ENCODE assay signal across 28 cellular contexts in the genomic region with DNA sequence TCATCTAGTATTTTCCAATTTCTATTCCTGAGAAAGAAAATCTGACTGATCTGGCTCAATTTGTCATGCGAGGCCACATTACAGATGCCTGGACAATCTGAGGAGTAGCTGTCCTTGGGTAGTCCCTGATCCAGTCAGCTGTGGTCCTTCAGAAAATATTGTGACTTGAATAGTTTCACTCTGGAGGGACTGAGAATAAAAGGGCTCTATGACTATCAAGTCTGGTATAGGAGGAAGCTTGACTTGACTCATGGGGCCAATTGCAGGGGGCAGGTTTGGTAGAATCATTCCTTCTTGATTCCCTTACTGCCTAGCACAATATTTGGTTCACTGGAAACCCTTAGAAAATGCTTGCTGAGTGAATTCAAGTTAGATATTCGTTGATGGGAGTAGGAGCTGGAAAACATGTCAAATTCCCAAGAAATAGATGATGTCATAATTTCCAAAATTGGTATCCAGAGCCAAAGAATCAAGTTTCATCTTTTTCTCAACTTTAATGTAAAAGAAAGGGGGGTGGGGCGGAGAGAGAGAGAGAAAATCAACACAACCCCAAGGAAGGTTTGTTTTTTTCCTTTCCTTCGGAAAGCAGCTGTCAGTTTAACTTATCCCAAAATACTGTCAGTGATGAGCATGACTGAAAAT. TPM values are rescaled to one million over a fixed set of nuclear protein-coding genes. Genes with fewer than 3 reads are reported as not detected.
DNase-seq lines count a peak whose midpoint lies in the region; ATAC-seq, FAIRE-seq and TF ChIP-seq lines count a peak whose summit lies in the region.
"Had no signal": no experiment of that assay in that cellular context is flagged by ENCODE, and none has a peak within 500 bp of the region (broad histone marks: within the 10 kb centered on the region; RNA-seq: fewer than 3 reads in every experiment).

No MANE protein-coding gene starts in this region.

- BruUV-seq in K562 (replicated peaks; lab: Mats Ljungman, UMichigan) = no TSS peak

- peak; percentile 45 for DNase-seq in activated CD4-positive, alpha-beta T cell treated with anti-CD3 and anti-CD28 coated beads for 36 hours
- DNase-seq in activated CD4-positive, alpha-beta T cell treated with anti-CD3 and anti-CD28 coated beads for 4 hours = no peak
- DNase-seq in stimulated activated CD4-positive, alpha-beta T cell treated with anti-CD3 and anti-CD28 coated beads, Interleukin-1b, Interleukin-23, amount 100 ng/mL, for 48 hours = peak; percentile 36
- no peak for DNase-seq in stimulated activated CD4-positive, alpha-beta T cell treated with anti-CD3 and anti-CD28 coated beads, Interleukin-4, amount 100 ng/mL, for 1 hour
- DNase-seq in K562 (ENCODE audit: extremely low read depth in 1 of 4, low spot score in 3 of 4) (no peak), NCI-H1092 (lab: John Stamatoyannopoulos, UW) (no peak), KBM-7 (no peak)
- DNase-seq in stimulated activated naive CD8-positive, alpha-beta T cell treated with anti-CD3 and anti-CD28 coated beads, Interleukin-15, amount 100 ng/mL, for 72 hours = no peak
- DNase-seq: CD4-positive, alpha-beta T cell; DMS 273 treated with DMSO at 0.1 percent for 48 hours; dorsolateral prefrontal cortex; GDM1; Kasumi-1; lower lobe of right lung; mucosa of descending colon; NCI-H1694 treated with DMSO at 0.1 percent for 48 hours; NCI-H2171 treated with DMSO at 0.1 percent for 48 hours; NCI-H524 treated with DMSO at 0.1 percent for 48 hours; nephron progenitor cell; ovary; Peyer's patch; spleen; substantia nigra; T-cell; upper lobe of right lung had no signal

- H3K36me3 Mint-ChIP-seq in activated CD4-positive, alpha-beta T cell treated with anti-CD3 and anti-CD28 coated beads for 36 hours (ENCODE audit: low read depth) = no peaks in the 10 kb centered on the region
- H3K36me3 Mint-ChIP-seq: T-cell had no signal

- no peak for FAIRE-seq in K562 (lab: Jason Lieb, UNC)
- FAIRE-seq: H1 had no signal

- CTCF ChIA-PET in activated CD4-positive, alpha-beta T cell treated with anti-CD3 and anti-CD28 coated beads for 36 hours (lab: Charles Lee) = interaction anchor here (0.6 to 1.5 kb wide), 2 partner anchors 10 to 127 kb away, joined by 3 to 5 read pairs; no protein-coding TSS in a partner anchor
- CTCF ChIA-PET in K562 (lab: Yijun Ruan, JAX; ENCODE audit: low intra/inter-chr PET ratio) = interaction anchor here (0.5 kb wide), 1 partner anchor 10 kb away, joined by 3 read pairs; no protein-coding TSS in a partner anchor

- H3K4me3 ChIP-seq in K562 = no peak overlapping the region
- H3K4me3 ChIP-seq: dorsolateral prefrontal cortex, lower lobe of right lung, mucosa of descending colon, ovary, Peyer's patch, spleen, upper lobe of right lung had no signal

- peak; percentile 88 for ATAC-seq in activated CD4-positive, alpha-beta T cell treated with anti-CD3 and anti-CD28 coated beads for 36 hours
- ATAC-seq in K562 = no peak
- peak; percentile 67 for ATAC-seq in stimulated activated naive CD8-positive, alpha-beta T cell treated with anti-CD3 and anti-CD28 coated beads, Interleukin-15, amount 100 ng/mL, for 72 hours
- ATAC-seq: lower lobe of right lung, mucosa of descending colon, T-cell, upper lobe of right lung had no signal

- no peaks in the 10 kb centered on the region for H3K9me1 ChIP-seq in K562 (ENCODE audit: control insufficient read depth, insufficient read depth, low read length)

- POLR2A ChIA-PET in activated CD4-positive, alpha-beta T cell treated with anti-CD3 and anti-CD28 coated beads for 36 hours (lab: Charles Lee) = no interaction called here
- POLR2A ChIA-PET in K562 (lab: Yijun Ruan, JAX) = interaction anchor here (0.7 kb wide), 1 partner anchor 143 kb away, joined by 3 read pairs; no protein-coding TSS in a partner anchor

- TF ChIP-seq EP300 in K562 (IDR thresholded peaks at IDR 0.05; ENCODE audit: low read length) = no peak

- H3K4me2 ChIP-seq in K562 (ENCODE audit: insufficient read depth, low read length) = no peak overlapping the region

- H4K20me1 ChIP-seq in K562 (replicated peaks; ENCODE audit: control insufficient read depth, insufficient read depth, low read length) = no peaks in the 10 kb centered on the region

- H3K36me3 ChIP-seq in K562 (ENCODE audit: control insufficient read depth, insufficient read depth, low read length) = no peaks in the 10 kb centered on the region
- H3K36me3 ChIP-seq: lower lobe of right lung, ovary, Peyer's patch, spleen, upper lobe of right lung had no signal

- 0% methylated on average over 4 of the region's 4 CpGs for WGBS in K562 (ENCODE audit: insufficient coverage, low coverage, missing lambda C conversion rate)

- H3K4me3 Mint-ChIP-seq in activated CD4-positive, alpha-beta T cell treated with anti-CD3 and anti-CD28 coated beads for 36 hours = no peak overlapping the region
- no peak overlapping the region for H3K4me3 Mint-ChIP-seq in stimulated activated naive CD8-positive, alpha-beta T cell treated with anti-CD3 and anti-CD28 coated beads, Interleukin-15, amount 100 ng/mL, for 72 hours
- H3K4me3 Mint-ChIP-seq: activated naive CD4-positive, alpha-beta T cell treated with anti-CD3 and anti-CD28 coated beads, Interleukin-2, amount 50 U/mL, for 24 hours; CD4-positive, alpha-beta T cell; nephron progenitor cell; T-cell had no signal

- H3K79me2 ChIP-seq in K562 (ENCODE audit: control insufficient read depth, insufficient read depth, low read length) = no peaks in the 10 kb centered on the region

- no peaks in the 10 kb centered on the region for H3K9me3 ChIP-seq in K562 (replicated peaks; ENCODE audit: control insufficient read depth, insufficient read depth, low read depth, low read length)
- H3K9me3 ChIP-seq: lower lobe of right lung, mucosa of descending colon, ovary, Peyer's patch, upper lobe of right lung had no signal

- TF ChIP-seq POLR2A in K562 (conservative IDR thresholded peaks at IDR 0.05) = no peak

- peak overlapping the region; percentile 44 for H3K27ac Mint-ChIP-seq in activated CD4-positive, alpha-beta T cell treated with anti-CD3 and anti-CD28 coated beads for 36 hours
- no peak overlapping the region for H3K27ac Mint-ChIP-seq in stimulated activated naive CD8-positive, alpha-beta T cell treated with anti-CD3 and anti-CD28 coated beads, Interleukin-15, amount 100 ng/mL, for 72 hours
- H3K27ac Mint-ChIP-seq: activated naive CD4-positive, alpha-beta T cell treated with anti-CD3 and anti-CD28 coated beads, Interleukin-2, amount 50 U/mL, for 24 hours; CD4-positive, alpha-beta T cell; nephron progenitor cell; T-cell had no signal

- H3K27me3 Mint-ChIP-seq in activated CD4-positive, alpha-beta T cell treated with anti-CD3 and anti-CD28 coated beads for 36 hours = peaks cover 2% of the 10 kb centered on the region
- H3K27me3 Mint-ChIP-seq in stimulated activated naive CD8-positive, alpha-beta T cell treated with anti-CD3 and anti-CD28 coated beads, Interleukin-15, amount 100 ng/mL, for 72 hours = peaks cover 8% of the 10 kb centered on the region

- no peak overlapping the region for H3K9ac ChIP-seq in K562 (ENCODE audit: insufficient read depth in 1 of 2, low read depth in 2 of 2, low read length in 2 of 2)

- peaks cover 13% of the 10 kb centered on the region for H3K4me1 Mint-ChIP-seq in activated CD4-positive, alpha-beta T cell treated with anti-CD3 and anti-CD28 coated beads for 36 hours
- peaks cover 12% of the 10 kb centered on the region for H3K4me1 Mint-ChIP-seq in stimulated activated naive CD8-positive, alpha-beta T cell treated with anti-CD3 and anti-CD28 coated beads, Interleukin-15, amount 100 ng/mL, for 72 hours
- H3K4me1 Mint-ChIP-seq: activated naive CD4-positive, alpha-beta T cell treated with anti-CD3 and anti-CD28 coated beads, Interleukin-2, amount 50 U/mL, for 24 hours; T-cell had no signal

- intact Hi-C loops in activated CD4-positive, alpha-beta T cell treated with anti-CD3 and anti-CD28 coated beads for 36 hours (cut with DNase I, micrococcal nuclease) = loop anchor here (1.0 to 5.0 kb wide), 2 partner anchors 48 to 52 kb away; a partner anchor contains a TSS
- intact Hi-C loops in K562 (cut with micrococcal nuclease) = no loop called here

- no peak overlapping the region for H2AFZ ChIP-seq in K562 (ENCODE audit: low read depth, low read length)

- H3K27me3 ChIP-seq in K562 (ENCODE audit: control insufficient read depth in 2 of 2, insufficient read depth in 2 of 2, low read length in 2 of 2) = no peaks in the 10 kb centered on the region
- H3K27me3 ChIP-seq: dorsolateral prefrontal cortex, ovary, Peyer's patch, spleen had no signal

- no peak for TF ChIP-seq CTCF in K562 (IDR thresholded peaks at IDR 0.05 in 2 of 3, conservative IDR thresholded peaks at IDR 0.05 in 1 of 3; ENCODE audit: insufficient read depth in 2 of 3, low read depth in 1 of 3, low read length in 3 of 3)

- H3K4me1 ChIP-seq in K562 (replicated peaks in 1 of 2; ENCODE audit: control insufficient read depth in 2 of 2, insufficient read depth in 2 of 2, low read length in 2 of 2) = no peaks in the 10 kb centered on the region
- H3K4me1 ChIP-seq: lower lobe of right lung, Peyer's patch, spleen, upper lobe of right lung had no signal

- no peaks in the 10 kb centered on the region for H3K9me3 Mint-ChIP-seq in activated CD4-positive, alpha-beta T cell treated with anti-CD3 and anti-CD28 coated beads for 36 hours (ENCODE audit: low read depth)
- H3K9me3 Mint-ChIP-seq in stimulated activated naive CD8-positive, alpha-beta T cell treated with anti-CD3 and anti-CD28 coated beads, Interleukin-15, amount 100 ng/mL, for 72 hours = no peaks in the 10 kb centered on the region
- H3K9me3 Mint-ChIP-seq: activated naive CD4-positive, alpha-beta T cell treated with anti-CD3 and anti-CD28 coated beads, Interleukin-2, amount 50 U/mL, for 24 hours; CD4-positive, alpha-beta T cell; nephron progenitor cell; T-cell had no signal

- in situ Hi-C loops in K562 (cut with MboI) (no loop called here), KBM-7 (cut with MboI; ENCODE audit: low pct_unique_long_range_greater_than_20kb, low sequenced_read_pairs) (no loop called here)

- H3K27ac ChIP-seq in K562 (ENCODE audit: extremely low read depth, low read depth, low read length) = no peak overlapping the region
- H3K27ac ChIP-seq: 22Rv1, dorsolateral prefrontal cortex, lower lobe of right lung, ovary, Peyer's patch, spleen, upper lobe of right lung had no signal

- TF ChIP-seq RAD21 in K562 (CRISPR knock-in tag; conservative IDR thresholded peaks at IDR 0.05 in 1 of 2, IDR thresholded peaks at IDR 0.05 in 1 of 2) = no peak

RNA-seq across cellular contexts. Expression of a gene that starts 32.4 kb away (rescaled TPM):
- 10 to 100 TPM; 32.8 to 35.2 TPM for total RNA-seq in activated CD4-positive, alpha-beta T cell treated with anti-CD3 and anti-CD28 coated beads for 36 hours
- total RNA-seq in K562 (2011; cell fraction: chromatin; rRNA removed; ENCODE audit: low replicate concordance) = 17.6 and 36.6 TPM in 2 replicates
- 6.5 and 9.5 TPM in 2 replicates for total RNA-seq in K562 (2011; cell fraction: nucleolus; rRNA removed)
- 21.1 and 37.1 TPM in 2 replicates for total RNA-seq in K562 (2011; cell fraction: nucleoplasm; rRNA removed)
- 14.7 and 16.9 TPM in 2 replicates for total RNA-seq in K562 (2014; rRNA removed)
- 25.1 and 29.3 TPM in 2 replicates for total RNA-seq in K562 (2014; rRNA removed; fragmentation: Illumina TruSeq; extraction: Trizol)
- total RNA-seq in K562 (2015; rRNA removed; fragmentation: Illumina TruSeq; extraction: Trizol) = 20.1 and 21.7 TPM in 2 replicates
- 21.8 and 23.7 TPM in 2 replicates for total RNA-seq in K562 (2021)
- polyA plus RNA-seq in K562 (2011; rRNA removed) = 14.3 and 19.0 TPM in 2 replicates
- 5.3 and 10.3 TPM in 2 replicates for polyA plus RNA-seq in K562 (2011; cell fraction: cytosol; rRNA removed)
- polyA plus RNA-seq in K562 (2011; cell fraction: nucleus; rRNA removed) = 13.9 and 16.4 TPM in 2 replicates
- 13.6 and 15.0 TPM in 2 replicates for polyA plus RNA-seq in K562 (2012)
- polyA plus RNA-seq in K562 (2014; fragmentation: Illumina TruSeq; extraction: Trizol) = 17.7 and 21.0 TPM in 2 replicates
- 10 to 100 TPM; 14.9 to 17.1 TPM for polyA plus RNA-seq in K562 (2014; fragmentation: Nextera tagmentation; extraction: Ambion mirVana)
- polyA plus RNA-seq in K562 (2014; rRNA removed) = 14.4 and 14.7 TPM in 2 replicates
- polyA minus RNA-seq in K562 (2011; rRNA and poly(A)+ RNA removed) = 28.1 and 32.4 TPM in 2 replicates
- polyA minus RNA-seq in K562 (2011; cell fraction: cytosol; rRNA and poly(A)+ RNA removed) = 13.3 and 16.6 TPM in 2 replicates
- 16.2 and 28.8 TPM in 2 replicates for polyA minus RNA-seq in K562 (2011; cell fraction: nucleus; rRNA and poly(A)+ RNA removed)

RNA-seq across cellular contexts. Expression of a gene that starts 52.4 kb away (rescaled TPM):
- 10 to 100 TPM; 26.7 to 27.5 TPM for total RNA-seq in activated CD4-positive, alpha-beta T cell treated with anti-CD3 and anti-CD28 coated beads for 36 hours
- 0.11 TPM in 1 of 2 replicates, not detected in the other for total RNA-seq in K562 (2011; cell fraction: chromatin; rRNA removed; ENCODE audit: low replicate concordance)
- 0.17 TPM in 1 of 2 replicates, not detected in the other for total RNA-seq in K562 (2011; cell fraction: nucleolus; rRNA removed)
- not detected in 2 replicates for total RNA-seq in K562 (2011; cell fraction: nucleoplasm; rRNA removed)
- total RNA-seq in K562 (2014; rRNA removed) (0.04 TPM in 1 of 2 replicates, not detected in the other), K562 (2014; rRNA removed; fragmentation: Illumina TruSeq; extraction: Trizol) (0.04 TPM in 1 of 2 replicates, not detected in the other), K562 (2015; rRNA removed; fragmentation: Illumina TruSeq; extraction: Trizol) (0.04 TPM in 1 of 2 replicates, not detected in the other), K562 (2021) (0.07 TPM in 1 of 2 replicates, not detected in the other)
- polyA plus RNA-seq in K562 (2011; rRNA removed) (0.03 TPM in 1 of 2 replicates, not detected in the other), K562 (2014; fragmentation: Illumina TruSeq; extraction: Trizol) (not detected in 2 replicates), K562 (2014; fragmentation: Nextera tagmentation; extraction: Ambion mirVana) (not detected), K562 (2014; rRNA removed) (0.12 TPM in 1 of 2 replicates, not detected in the other)
- not detected in 2 replicates for polyA plus RNA-seq in K562 (2011; cell fraction: cytosol; rRNA removed)
- 0.03 and 0.06 TPM in 2 replicates for polyA plus RNA-seq in K562 (2011; cell fraction: nucleus; rRNA removed)
- polyA plus RNA-seq in K562 (2012) = 0.01 TPM in 1 of 2 replicates, not detected in the other
- 0.04 and 0.15 TPM in 2 replicates for polyA minus RNA-seq in K562 (2011; rRNA and poly(A)+ RNA removed)
- polyA minus RNA-seq in K562 (2011; cell fraction: cytosol; rRNA and poly(A)+ RNA removed) = 0.46 TPM in 1 of 2 replicates, not detected in the other
- polyA minus RNA-seq in K562 (2011; cell fraction: nucleus; rRNA and poly(A)+ RNA removed) = under 0.01 and 0.22 TPM in 2 replicates

Comparison
In these comparisons a context has a peak if more than half of its experiments do, and no peak if none do; other contexts are left out.
1. DNase-seq: peak in activated CD4-positive, alpha-beta T cell treated with anti-CD3 and anti-CD28 coated beads for 36 hours (single experiment) and stimulated activated CD4-positive, alpha-beta T cell treated with anti-CD3 and anti-CD28 coated beads, Interleukin-1b, Interleukin-23, amount 100 ng/mL, for 48 hours (single experiment); none in activated CD4-positive, alpha-beta T cell treated with anti-CD3 and anti-CD28 coated beads for 4 hours (0 of 2), stimulated activated CD4-positive, alpha-beta T cell treated with anti-CD3 and anti-CD28 coated beads, Interleukin-4, amount 100 ng/mL, for 1 hour (single experiment), K562 (0 of 4), stimulated activated naive CD8-positive, alpha-beta T cell treated with anti-CD3 and anti-CD28 coated beads, Interleukin-15, amount 100 ng/mL, for 72 hours (0 of 2), NCI-H1092 (single experiment) and KBM-7 (single experiment).
2. RNA of a gene that starts 52.4 kb away (total RNA-seq): 26.7 to 27.5 TPM in activated CD4-positive, alpha-beta T cell treated with anti-CD3 and anti-CD28 coated beads for 36 hours; 0.04 to 0.17 TPM in K562; every median in the first group is over 10 times any median in the second.